Comparison of ENCODE assay signal across 8 cellular contexts in genomic region chr15:58628206-58629057, GRCh38.
A peak's percentile ranks its signal among the peaks of the same experiment; 100 is the strongest.
DNase-seq lines count a peak whose midpoint lies in the region; ATAC-seq and TF ChIP-seq lines count a peak whose summit lies in the region.

No MANE protein-coding gene starts in this region.

- peaks cover 16% of the 10 kb centered on the region for H3K4me1 ChIP-seq in Karpas-422 (ENCODE audit: low read length)
- H3K4me1 ChIP-seq in mucosa of descending colon (ENCODE audit: low read depth): peaks cover 13% of the 10 kb centered on the region

- no peak overlapping the region for H2AFZ ChIP-seq in Karpas-422 (ENCODE audit: low read length)

- POLR2A ChIA-PET in AG04450 (lab: Yijun Ruan, JAX): no interaction called here

- ATAC-seq in mucosa of descending colon (peak; percentile 73), HG02970 (IDR thresholded peaks at IDR 0.05; ENCODE audit: low FRiP score, unreplicated experiment) (no peak), HG02852 (IDR thresholded peaks at IDR 0.05; ENCODE audit: unreplicated experiment) (no peak)

- TF ChIP-seq CTCF in AG04450 (IDR thresholded peaks at IDR 0.05; ENCODE audit: low read depth, low read length) (no peak), cardiac fibroblast (IDR thresholded peaks at IDR 0.05; ENCODE audit: low read depth, low read length) (no peak), mucosa of descending colon (IDR thresholded peaks at IDR 0.05) (no peak)

- DNase-seq in AG04450 (ENCODE audit: low read depth, low spot score): no peak
- DNase-seq in Karpas-422: no peak
- peak; percentile 10 to 33 for DNase-seq in cardiac fibroblast (ENCODE audit: low read depth in 2 of 2)
- DNase-seq in mucosa of descending colon: no peak
- DNase-seq in amniotic stem cell (lab: John Stamatoyannopoulos, UW): no peak
- no peak for DNase-seq in NCI-H2171 (lab: John Stamatoyannopoulos, UW)

- peak overlapping the region; percentile 73 for H3K4me2 ChIP-seq in Karpas-422 (ENCODE audit: low read depth, low read length, poor library complexity, severe bottlenecking)

- H3K9me3 ChIP-seq in AG04450 (ENCODE audit: control insufficient read depth, insufficient read depth, low read length) (0 out of 2 replicates have a peak, but pooled peaks cover 2% of the 10 kb centered on the region), Karpas-422 (ENCODE audit: low read length) (no peaks in the 10 kb centered on the region), mucosa of descending colon (no peaks in the 10 kb centered on the region)

- peaks cover 69% of the 10 kb centered on the region for H3K79me2 ChIP-seq in Karpas-422 (ENCODE audit: low read length)

- H3K4me3 ChIP-seq in AG04450 (ENCODE audit: low read depth, low read length) (peak overlapping the region; percentile 34), Karpas-422 (ENCODE audit: low read length) (peak overlapping the region; percentile 43), cardiac fibroblast (replicated peaks in 1 of 2; ENCODE audit: low read depth in 2 of 2, low read length in 2 of 2) (peak overlapping the region in 1 of 2 donors; percentile 30), mucosa of descending colon (no peak overlapping the region)

- peaks cover 45% of the 10 kb centered on the region for H3K36me3 ChIP-seq in Karpas-422 (ENCODE audit: insufficient read depth, low read length)
- no peaks in the 10 kb centered on the region for H3K36me3 ChIP-seq in mucosa of descending colon (ENCODE audit: low read depth)

- H4K20me1 ChIP-seq in Karpas-422 (ENCODE audit: insufficient read depth, low read depth, low read length): no peaks in the 10 kb centered on the region

- CTCF ChIA-PET in AG04450 (lab: Charles Lee): interaction anchor here (0.9 kb wide), 1 partner anchor 400 kb away, joined by 3 read pairs; no protein-coding TSS in a partner anchor

- H3K9ac ChIP-seq in Karpas-422 (ENCODE audit: low read length): peak overlapping the region; percentile 48

- intact Hi-C loops in mucosa of descending colon (cut with DNase I, micrococcal nuclease): no loop called here

- H3K27ac ChIP-seq in AG04450 (ENCODE audit: low read depth, low read length) (no peak overlapping the region), Karpas-422 (ENCODE audit: low read length) (peak overlapping the region; percentile 67)

- H3K9me2 ChIP-seq in Karpas-422 (replicated peaks; ENCODE audit: insufficient read depth, low read length): no peaks in the 10 kb centered on the region

- H3K27me3 ChIP-seq in AG04450 (ENCODE audit: control insufficient read depth, insufficient read depth, low read length) (no peaks in the 10 kb centered on the region), Karpas-422 (ENCODE audit: low read length) (no peaks in the 10 kb centered on the region)

Comparison
In these comparisons a context has a peak if more than half of its experiments do, and no peak if none do; other contexts are left out.
1. DNase-seq: peak in cardiac fibroblast (2 of 2); none in AG04450 (single experiment), Karpas-422 (single experiment), mucosa of descending colon (0 of 3), amniotic stem cell (single experiment) and NCI-H2171 (single experiment).